ENCODE assay signal across 8 cellular contexts in genomic region chr14:61525293-61526011, GRCh38.
A peak's percentile ranks its signal among the peaks of the same experiment; 100 is the strongest.
DNase-seq lines count a peak whose midpoint lies in the region; ATAC-seq, FAIRE-seq and TF ChIP-seq lines count a peak whose summit lies in the region.

No MANE protein-coding gene starts in this region.

- in situ Hi-C loops in GM13976 (cut with MboI; ENCODE audit: low sequenced_read_pairs, unreplicated experiment), result no loop called here

- peak overlapping the region; percentile 8 for H3K4me3 Mint-ChIP-seq in activated naive CD4-positive, alpha-beta T cell treated with anti-CD3 and anti-CD28 coated beads, Interleukin-2, amount 50 U/mL, for 24 hours

- no peaks in the 10 kb centered on the region for H3K9me3 Mint-ChIP-seq in activated naive CD4-positive, alpha-beta T cell treated with anti-CD3 and anti-CD28 coated beads, Interleukin-2, amount 50 U/mL, for 24 hours

- H3K36me3 Mint-ChIP-seq in activated naive CD4-positive, alpha-beta T cell treated with anti-CD3 and anti-CD28 coated beads, Interleukin-2, amount 50 U/mL, for 24 hours, result peaks cover 43% of the 10 kb centered on the region

- TF ChIP-seq CTCF in GM13976 (IDR thresholded peaks at IDR 0.05; ENCODE audit: borderline replicate concordance, control extremely low read depth, extremely low read depth, insufficient read depth, missing control alignments), result no peak
- TF ChIP-seq CTCF in foreskin fibroblast (IDR thresholded peaks at IDR 0.05; ENCODE audit: low read depth, low read length), result no peak

- H3K4me1 Mint-ChIP-seq in activated naive CD4-positive, alpha-beta T cell treated with anti-CD3 and anti-CD28 coated beads, Interleukin-2, amount 50 U/mL, for 24 hours, result peaks cover 88% of the 10 kb centered on the region

- no peaks in the 10 kb centered on the region for H3K27me3 Mint-ChIP-seq in activated naive CD4-positive, alpha-beta T cell treated with anti-CD3 and anti-CD28 coated beads, Interleukin-2, amount 50 U/mL, for 24 hours

- FAIRE-seq in islet of Langerhans (lab: Jason Lieb, UNC), result peak; percentile 78

- POLR2A ChIA-PET in HEK293T (lab: Yijun Ruan, JAX), result no interaction called here

- CTCF ChIA-PET in HEK293T (lab: Yijun Ruan, JAX), result interaction anchor here (0.6 kb wide), 1 partner anchor 1651 kb away, joined by 3 read pairs; no protein-coding TSS in a partner anchor

- H3K4me3 ChIP-seq in foreskin fibroblast (ENCODE audit: low read depth in 1 of 2, low read length in 2 of 2), result no peak overlapping the region

- ATAC-seq in HG02678 (IDR thresholded peaks at IDR 0.05; ENCODE audit: unreplicated experiment), result peak; percentile 76

- DNase-seq in GM13976 (ENCODE audit: low spot score) (peak; percentile 29), RPMI7951 (ENCODE audit: low read depth) (peak; percentile 90), HEK293T (ENCODE audit: extremely low spot score) (no peak), foreskin fibroblast (no peak)
- peak; percentile 36 for DNase-seq in stimulated activated CD8-positive, alpha-beta memory T cell treated with anti-CD3 and anti-CD28 coated beads, Interleukin-12 subunit alpha, Interleukin-12 subunit beta, amount 100 ng/mL, for 1 hour (ENCODE audit: low read depth)

- H3K27ac Mint-ChIP-seq in activated naive CD4-positive, alpha-beta T cell treated with anti-CD3 and anti-CD28 coated beads, Interleukin-2, amount 50 U/mL, for 24 hours, result peak overlapping the region; percentile 85

TF ChIP-seq in HEK293T, 16 proteins besides CTCF, POLR2A, EP300 and RAD21:
- TF ChIP-seq TARDBP (IDR thresholded peaks at IDR 0.05), result no peak
- no peak for TF ChIP-seq ARNT (IDR thresholded peaks at IDR 0.05)
- TF ChIP-seq SUZ12 (IDR thresholded peaks at IDR 0.05), result no peak
- TF ChIP-seq NFRKB (IDR thresholded peaks at IDR 0.05), result no peak
- no peak for TF ChIP-seq PKNOX1 (IDR thresholded peaks at IDR 0.05)
- TF ChIP-seq LEF1 (IDR thresholded peaks at IDR 0.05; ENCODE audit: borderline replicate concordance), result no peak
- TF ChIP-seq FOXK2 (IDR thresholded peaks at IDR 0.05), result no peak
- no peak for TF ChIP-seq CTBP1 (IDR thresholded peaks at IDR 0.05; ENCODE audit: borderline replicate concordance)
- TF ChIP-seq ZNF384 (IDR thresholded peaks at IDR 0.05), result no peak
- no peak for TF ChIP-seq ELF4 (IDR thresholded peaks at IDR 0.05)
- TF ChIP-seq FOXM1 (IDR thresholded peaks at IDR 0.05; ENCODE audit: borderline replicate concordance), result no peak
- no peak for TF ChIP-seq SP1 (IDR thresholded peaks at IDR 0.05)
- no peak for TF ChIP-seq HDGF (IDR thresholded peaks at IDR 0.05; ENCODE audit: borderline replicate concordance)

Comparison
In these comparisons a context has a peak if more than half of its experiments do, and no peak if none do; other contexts are left out.
1. DNase-seq: peak in GM13976 (single experiment), RPMI7951 (single experiment) and stimulated activated CD8-positive, alpha-beta memory T cell treated with anti-CD3 and anti-CD28 coated beads, Interleukin-12 subunit alpha, Interleukin-12 subunit beta, amount 100 ng/mL, for 1 hour (single experiment); none in HEK293T (single experiment) and foreskin fibroblast (0 of 2).